19 cellular contexts compared by ENCODE assay signal in genomic region chr1:44634790-44635189, GRCh38. TPM values are rescaled to one million over a fixed set of nuclear protein-coding genes. Genes with fewer than 3 reads are reported as not detected.
A peak's percentile ranks its signal among the peaks of the same experiment; 100 is the strongest.
DNase-seq lines count a peak whose midpoint lies in the region; TF ChIP-seq lines count a peak whose summit lies in the region.
"Had no signal": no experiment of that assay in that cellular context is flagged by ENCODE, and none has a peak within 500 bp of the region (broad histone marks: within the 10 kb centered on the region; RNA-seq: fewer than 3 reads in every experiment).

No MANE protein-coding gene starts in this region.

- peaks cover 66% of the 10 kb centered on the region for H3K36me3 ChIP-seq in CD4-positive, alpha-beta memory T cell (ENCODE audit: insufficient read depth, low read length)

- POLR2A ChIA-PET in activated CD4-positive, alpha-beta memory T cell treated with anti-CD3 and anti-CD28 coated beads for 36 hours (lab: Charles Lee): interaction anchor here (1.3 to 4.2 kb wide), 2 partner anchors 18 to 38 kb away, joined by 3 to 36 read pairs; partner anchors contain the start of genes ARMH1 and TMEM53
- POLR2A ChIA-PET in activated CD4-positive, alpha-beta memory T cell treated with anti-CD3 and anti-CD28 coated beads, Interleukin-2, amount 10 ng/mL, durations not matched to agents 7 days and 5 days (lab: Charles Lee): interaction anchor here (1.1 kb wide), 1 partner anchor 40 kb away, joined by 4 read pairs; the partner anchor contains the start of genes ARMH1 and TMEM53
- POLR2A ChIA-PET in CD4-positive, alpha-beta memory T cell (lab: Charles Lee; ENCODE audit: partially characterized antibody): interaction anchor here (1.5 to 4.3 kb wide), 4 partner anchors 7 to 41 kb away, joined by 3 to 37 read pairs (median 15); partner anchors contain the start of genes ARMH1 and TMEM53

- H3K4me3 ChIP-seq in CD4-positive, alpha-beta memory T cell (ENCODE audit: low read length in 2 of 2): no peak overlapping the region
- H3K4me3 ChIP-seq: lower lobe of right lung, SK-N-MC, skin epidermis had no signal

- no peaks in the 10 kb centered on the region for H3K27me3 Mint-ChIP-seq in activated CD4-positive, alpha-beta memory T cell treated with anti-CD3 and anti-CD28 coated beads for 36 hours
- no peaks in the 10 kb centered on the region for H3K27me3 Mint-ChIP-seq in activated CD4-positive, alpha-beta memory T cell treated with anti-CD3 and anti-CD28 coated beads, Interleukin-2, amount 10 ng/mL, durations not matched to agents 7 days and 5 days
- H3K27me3 Mint-ChIP-seq in CD4-positive, alpha-beta memory T cell: no peaks in the 10 kb centered on the region
- no peaks in the 10 kb centered on the region for H3K27me3 Mint-ChIP-seq in activated naive CD8-positive, alpha-beta T cell
- H3K27me3 Mint-ChIP-seq in nephron (ENCODE audit: low read depth): no peaks in the 10 kb centered on the region

- peaks cover 36% of the 10 kb centered on the region for H3K4me1 Mint-ChIP-seq in activated CD4-positive, alpha-beta memory T cell treated with anti-CD3 and anti-CD28 coated beads for 36 hours (ENCODE audit: low read depth)
- peaks cover 40% of the 10 kb centered on the region for H3K4me1 Mint-ChIP-seq in activated CD4-positive, alpha-beta memory T cell treated with anti-CD3 and anti-CD28 coated beads, Interleukin-2, amount 10 ng/mL, durations not matched to agents 7 days and 5 days
- peaks cover 27 to 54% (median 38%) of the 10 kb centered on the region in 4 donors for H3K4me1 Mint-ChIP-seq in CD4-positive, alpha-beta memory T cell
- peaks cover 37% of the 10 kb centered on the region for H3K4me1 Mint-ChIP-seq in activated naive CD8-positive, alpha-beta T cell (ENCODE audit: low read depth)
- peaks cover 70% of the 10 kb centered on the region for H3K4me1 Mint-ChIP-seq in nephron

- H3K27me3 ChIP-seq in CD4-positive, alpha-beta memory T cell (ENCODE audit: insufficient read depth, low read length): no peaks in the 10 kb centered on the region

- H3K4me1 ChIP-seq in CD4-positive, alpha-beta memory T cell (ENCODE audit: insufficient read depth, low read length): peaks cover 35% of the 10 kb centered on the region

- H3K9me3 ChIP-seq in CD4-positive, alpha-beta memory T cell (ENCODE audit: control insufficient read depth in 1 of 2, low read length in 2 of 2): no peaks in the 10 kb centered on the region
- H3K9me3 ChIP-seq: lower lobe of right lung had no signal

- H3K27ac Mint-ChIP-seq in activated CD4-positive, alpha-beta memory T cell treated with anti-CD3 and anti-CD28 coated beads for 36 hours: peak overlapping the region; percentile 10
- H3K27ac Mint-ChIP-seq in activated CD4-positive, alpha-beta memory T cell treated with anti-CD3 and anti-CD28 coated beads, Interleukin-2, amount 10 ng/mL, durations not matched to agents 7 days and 5 days: no peak overlapping the region
- peak overlapping the region in 4 of 7 donors; percentile 19 to 97 (median 46) for H3K27ac Mint-ChIP-seq in CD4-positive, alpha-beta memory T cell
- H3K27ac Mint-ChIP-seq in activated naive CD8-positive, alpha-beta T cell: peak overlapping the region; percentile 82
- H3K27ac Mint-ChIP-seq in nephron: no peak overlapping the region

- intact Hi-C loops in activated CD4-positive, alpha-beta memory T cell treated with anti-CD3 and anti-CD28 coated beads for 36 hours (cut with micrococcal nuclease): loop anchor here (5.0 to 10.0 kb wide), 3 partner anchors 88 to 1680 kb away; partner anchors contain the start of genes BTBD19, DYNLT4, PLK3 and SLC2A1
- intact Hi-C loops in CD4-positive, alpha-beta memory T cell (cut with micrococcal nuclease): no loop called here

- no peaks in the 10 kb centered on the region for H3K9me3 Mint-ChIP-seq in activated CD4-positive, alpha-beta memory T cell treated with anti-CD3 and anti-CD28 coated beads for 36 hours
- H3K9me3 Mint-ChIP-seq in activated CD4-positive, alpha-beta memory T cell treated with anti-CD3 and anti-CD28 coated beads, Interleukin-2, amount 10 ng/mL, durations not matched to agents 7 days and 5 days: no peaks in the 10 kb centered on the region
- no peaks in the 10 kb centered on the region for H3K9me3 Mint-ChIP-seq in CD4-positive, alpha-beta memory T cell
- H3K9me3 Mint-ChIP-seq in activated naive CD8-positive, alpha-beta T cell (ENCODE audit: low read depth): no peaks in the 10 kb centered on the region
- H3K9me3 Mint-ChIP-seq in nephron: no peaks in the 10 kb centered on the region

- CTCF ChIA-PET in activated CD4-positive, alpha-beta memory T cell treated with anti-CD3 and anti-CD28 coated beads for 36 hours (lab: Charles Lee): interaction anchor here (0.9 to 6.9 kb wide), 3 partner anchors 18 to 288 kb away, joined by 3 to 65 read pairs (median 3); no protein-coding TSS in a partner anchor
- CTCF ChIA-PET in activated CD4-positive, alpha-beta memory T cell treated with anti-CD3 and anti-CD28 coated beads, Interleukin-2, amount 10 ng/mL, durations not matched to agents 7 days and 5 days (lab: Charles Lee): interaction anchor here (2.4 to 8.2 kb wide), 2 partner anchors 17 to 39 kb away, joined by 8 to 65 read pairs; partner anchors contain the start of genes ARMH1 and TMEM53
- CTCF ChIA-PET in CD4-positive, alpha-beta memory T cell (lab: Charles Lee; ENCODE audit: partially characterized antibody): interaction anchor here (5.8 kb wide), 1 partner anchor 18 kb away, joined by 45 read pairs; no protein-coding TSS in a partner anchor

- peaks cover 31% of the 10 kb centered on the region for H3K36me3 Mint-ChIP-seq in activated CD4-positive, alpha-beta memory T cell treated with anti-CD3 and anti-CD28 coated beads for 36 hours
- H3K36me3 Mint-ChIP-seq in activated CD4-positive, alpha-beta memory T cell treated with anti-CD3 and anti-CD28 coated beads, Interleukin-2, amount 10 ng/mL, durations not matched to agents 7 days and 5 days (ENCODE audit: low read depth): peaks cover 59% of the 10 kb centered on the region
- peaks cover 42 to 72% of the 10 kb centered on the region in 2 donors for H3K36me3 Mint-ChIP-seq in CD4-positive, alpha-beta memory T cell
- no peaks in the 10 kb centered on the region for H3K36me3 Mint-ChIP-seq in activated naive CD8-positive, alpha-beta T cell
- H3K36me3 Mint-ChIP-seq in nephron (ENCODE audit: low read depth): peaks cover 62% of the 10 kb centered on the region

- DNase-seq in activated CD4-positive, alpha-beta memory T cell treated with anti-CD3 and anti-CD28 coated beads for 36 hours: no peak
- no peak for DNase-seq in activated CD4-positive, alpha-beta memory T cell treated with anti-CD3 and anti-CD28 coated beads, Interleukin-2, amount 10 ng/mL, durations not matched to agents 7 days and 5 days
- no peak for DNase-seq in CD4-positive, alpha-beta memory T cell
- DNase-seq in HUDEP-2 (lab: John Stamatoyannopoulos, UW; ENCODE audit: unreplicated experiment in 76 of 76): no peak
- DNase-seq in islet precursor cell: no peak
- DNase-seq in SIG-M5 (lab: John Stamatoyannopoulos, UW): no peak
- DNase-seq: activated CD4-positive, alpha-beta T cell treated with anti-CD3 and anti-CD28 coated beads, Interleukin-2, amount 50 U/mL, for 4 hours; Calu3; EL; lower lobe of right lung; NCI-H1092 treated with DMSO at 0.1 percent for 48 hours; NCI-H2029; nucleus accumbens; RPMI8226 had no signal

- no peak overlapping the region for H3K4me3 Mint-ChIP-seq in activated CD4-positive, alpha-beta memory T cell treated with anti-CD3 and anti-CD28 coated beads for 36 hours
- no peak overlapping the region for H3K4me3 Mint-ChIP-seq in activated CD4-positive, alpha-beta memory T cell treated with anti-CD3 and anti-CD28 coated beads, Interleukin-2, amount 10 ng/mL, durations not matched to agents 7 days and 5 days
- H3K4me3 Mint-ChIP-seq in CD4-positive, alpha-beta memory T cell: peak overlapping the region in 2 of 8 donors; percentile 5 to 46
- peak overlapping the region; percentile 90 for H3K4me3 Mint-ChIP-seq in activated naive CD8-positive, alpha-beta T cell
- H3K4me3 Mint-ChIP-seq in nephron: peak overlapping the region in 2 of 3 experiments; percentile 32 to 93

- no peak for TF ChIP-seq CTCF in nephron (IDR thresholded peaks at IDR 0.05; ENCODE audit: unreplicated experiment in 3 of 3)

- no peak overlapping the region for H3K27ac ChIP-seq in CD4-positive, alpha-beta memory T cell (ENCODE audit: low read depth, low read length)
- H3K27ac ChIP-seq: lower lobe of right lung, SK-N-MC had no signal

RNA-seq across cellular contexts. Expression of gene TMEM53, which starts 39.5 kb away (rescaled TPM):
- 1 to 10 TPM; 5.1 to 6.5 TPM for total RNA-seq in activated CD4-positive, alpha-beta memory T cell treated with anti-CD3 and anti-CD28 coated beads for 36 hours
- 1 to 10 TPM; 4.3 to 5.6 TPM for total RNA-seq in activated CD4-positive, alpha-beta memory T cell treated with anti-CD3 and anti-CD28 coated beads, Interleukin-2, amount 10 ng/mL, durations not matched to agents 7 days and 5 days
- total RNA-seq in CD4-positive, alpha-beta memory T cell: 1 to 10 TPM; 1.7 to 2.2 TPM
- polyA plus RNA-seq in CD4-positive, alpha-beta memory T cell: 1 to 10 TPM; 3.5 to 5.7 TPM

RNA-seq across cellular contexts. Expression of gene ARMH1, which starts 39.7 kb away (rescaled TPM):
- 100 to 1,000 TPM; 134 to 141 TPM for total RNA-seq in activated CD4-positive, alpha-beta memory T cell treated with anti-CD3 and anti-CD28 coated beads for 36 hours
- total RNA-seq in activated CD4-positive, alpha-beta memory T cell treated with anti-CD3 and anti-CD28 coated beads, Interleukin-2, amount 10 ng/mL, durations not matched to agents 7 days and 5 days: 10 to 100 TPM; 20.8 to 21.2 TPM
- total RNA-seq in CD4-positive, alpha-beta memory T cell: 10 to 100 TPM; 64.0 to 74.5 TPM
- 10 to 100 TPM; 26.0 to 30.4 TPM for polyA plus RNA-seq in CD4-positive, alpha-beta memory T cell
- total RNA-seq: pulmonary artery endothelial cell had no signal

Comparison
In these comparisons a context has a peak if more than half of its experiments do, and no peak if none do; other contexts are left out.
1. H3K27ac Mint-ChIP-seq: peak in activated CD4-positive, alpha-beta memory T cell treated with anti-CD3 and anti-CD28 coated beads for 36 hours (single experiment), CD4-positive, alpha-beta memory T cell (4 of 7) and activated naive CD8-positive, alpha-beta T cell (single experiment); none in activated CD4-positive, alpha-beta memory T cell treated with anti-CD3 and anti-CD28 coated beads, Interleukin-2, amount 10 ng/mL, durations not matched to agents 7 days and 5 days (single experiment) and nephron (0 of 3).
2. H3K4me3 Mint-ChIP-seq: peak in activated naive CD8-positive, alpha-beta T cell (single experiment) and nephron (2 of 3); none in activated CD4-positive, alpha-beta memory T cell treated with anti-CD3 and anti-CD28 coated beads for 36 hours (single experiment) and activated CD4-positive, alpha-beta memory T cell treated with anti-CD3 and anti-CD28 coated beads, Interleukin-2, amount 10 ng/mL, durations not matched to agents 7 days and 5 days (single experiment).